ENCODE assay signal across 8 cellular contexts in the genomic region with DNA sequence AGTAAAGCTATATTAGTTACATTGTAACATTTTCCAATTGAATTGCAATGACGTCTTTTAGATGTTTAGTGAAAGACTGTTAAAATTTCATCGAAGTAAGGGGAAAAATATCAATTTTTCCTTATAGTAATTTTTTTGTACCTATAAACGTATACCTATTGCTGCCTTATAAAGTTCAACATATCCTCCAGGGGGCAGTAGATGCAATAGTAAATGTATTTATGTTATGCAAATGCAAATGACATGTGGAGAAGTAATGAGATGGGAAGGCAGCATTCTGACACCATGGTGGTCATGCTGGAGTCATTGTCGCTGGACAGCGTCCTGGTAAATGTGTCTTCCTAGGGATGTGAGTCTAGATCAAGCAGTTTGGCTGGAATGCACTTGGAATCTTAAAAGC. TPM values are rescaled to one million over a fixed set of nuclear protein-coding genes. Genes with fewer than 3 reads are reported as not detected.
DNase-seq lines count a peak whose midpoint lies in the region; ATAC-seq and TF ChIP-seq lines count a peak whose summit lies in the region.

No MANE protein-coding gene starts in this region.

- no peak for DNase-seq in activated CD4-positive, alpha-beta T cell treated with anti-CD3 and anti-CD28 coated beads for 36 hours
- DNase-seq in activated CD4-positive, alpha-beta T cell treated with anti-CD3 and anti-CD28 coated beads, Interleukin-2, amount 50 U/mL, for 1 hour: no peak
- DNase-seq in NCI-H748 (lab: John Stamatoyannopoulos, UW; ENCODE audit: unreplicated experiment): peak; percentile 86
- DNase-seq in central memory CD4-positive, alpha-beta T cell: peak; percentile 19
- peak in 1 of 3 donors; percentile 35 for DNase-seq in mucosa of descending colon
- DNase-seq in NCI-H2107 (lab: John Stamatoyannopoulos, UW): no peak

- H3K36me3 ChIP-seq in mucosa of descending colon (ENCODE audit: low read depth): no peaks in the 10 kb centered on the region

- intact Hi-C loops in activated CD4-positive, alpha-beta T cell treated with anti-CD3 and anti-CD28 coated beads for 36 hours (cut with DNase I, micrococcal nuclease): loop anchor here in 1 of 2 experiments (2.0 to 5.0 kb wide), 3 partner anchors 47 to 348 kb away; no protein-coding TSS in a partner anchor
- intact Hi-C loops in mucosa of descending colon (cut with DNase I, micrococcal nuclease): no loop called here

- H3K4me3 ChIP-seq in mucosa of descending colon: no peak overlapping the region

- no peak overlapping the region for H3K4me3 Mint-ChIP-seq in activated CD4-positive, alpha-beta T cell treated with anti-CD3 and anti-CD28 coated beads for 36 hours

- H3K27ac Mint-ChIP-seq in activated CD4-positive, alpha-beta T cell treated with anti-CD3 and anti-CD28 coated beads for 36 hours: no peak overlapping the region

- CTCF ChIA-PET in activated CD4-positive, alpha-beta T cell treated with anti-CD3 and anti-CD28 coated beads for 36 hours (lab: Charles Lee): interaction anchor here (1.2 to 1.8 kb wide), 4 partner anchors 10 to 98 kb away, joined by 3 to 4 read pairs (median 4); no protein-coding TSS in a partner anchor

- POLR2A ChIA-PET in activated CD4-positive, alpha-beta T cell treated with anti-CD3 and anti-CD28 coated beads for 36 hours (lab: Charles Lee): no interaction called here

- no peaks in the 10 kb centered on the region for H3K4me1 Mint-ChIP-seq in activated CD4-positive, alpha-beta T cell treated with anti-CD3 and anti-CD28 coated beads for 36 hours

- no peak for TF ChIP-seq CTCF in mucosa of descending colon (IDR thresholded peaks at IDR 0.05)

- H3K9me3 ChIP-seq in mucosa of descending colon: no peaks in the 10 kb centered on the region

- peaks cover 11% of the 10 kb centered on the region for H3K27me3 Mint-ChIP-seq in activated CD4-positive, alpha-beta T cell treated with anti-CD3 and anti-CD28 coated beads for 36 hours

- peak; percentile 61 for ATAC-seq in activated CD4-positive, alpha-beta T cell treated with anti-CD3 and anti-CD28 coated beads for 36 hours
- ATAC-seq in HG03097 (IDR thresholded peaks at IDR 0.05; ENCODE audit: low FRiP score, unreplicated experiment) (peak; percentile 77), mucosa of descending colon (peak; percentile 40), GM19324 (IDR thresholded peaks at IDR 0.05; ENCODE audit: low FRiP score, unreplicated experiment) (no peak)

- H3K4me1 ChIP-seq in mucosa of descending colon (ENCODE audit: low read depth): no peaks in the 10 kb centered on the region

- no peaks in the 10 kb centered on the region for H3K36me3 Mint-ChIP-seq in activated CD4-positive, alpha-beta T cell treated with anti-CD3 and anti-CD28 coated beads for 36 hours (ENCODE audit: low read depth)

- H3K9me3 Mint-ChIP-seq in activated CD4-positive, alpha-beta T cell treated with anti-CD3 and anti-CD28 coated beads for 36 hours (ENCODE audit: low read depth): peaks cover 2% of the 10 kb centered on the region

RNA-seq across cellular contexts. Expression of gene MSTN, which starts 38.7 kb away (rescaled TPM):
- not detected for total RNA-seq in activated CD4-positive, alpha-beta T cell treated with anti-CD3 and anti-CD28 coated beads for 36 hours
- total RNA-seq in mucosa of descending colon: under 1 TPM in 2 of 3 donors, not detected in 1; 0.26 to 0.35 TPM

Comparison
In these comparisons a context has a peak if more than half of its experiments do, and no peak if none do; other contexts are left out.
1. DNase-seq: peak in NCI-H748 (single experiment) and central memory CD4-positive, alpha-beta T cell (single experiment); none in activated CD4-positive, alpha-beta T cell treated with anti-CD3 and anti-CD28 coated beads for 36 hours (single experiment), activated CD4-positive, alpha-beta T cell treated with anti-CD3 and anti-CD28 coated beads, Interleukin-2, amount 50 U/mL, for 1 hour (single experiment) and NCI-H2107 (single experiment).